39 cellular contexts compared by ENCODE assay signal in the genomic region with DNA sequence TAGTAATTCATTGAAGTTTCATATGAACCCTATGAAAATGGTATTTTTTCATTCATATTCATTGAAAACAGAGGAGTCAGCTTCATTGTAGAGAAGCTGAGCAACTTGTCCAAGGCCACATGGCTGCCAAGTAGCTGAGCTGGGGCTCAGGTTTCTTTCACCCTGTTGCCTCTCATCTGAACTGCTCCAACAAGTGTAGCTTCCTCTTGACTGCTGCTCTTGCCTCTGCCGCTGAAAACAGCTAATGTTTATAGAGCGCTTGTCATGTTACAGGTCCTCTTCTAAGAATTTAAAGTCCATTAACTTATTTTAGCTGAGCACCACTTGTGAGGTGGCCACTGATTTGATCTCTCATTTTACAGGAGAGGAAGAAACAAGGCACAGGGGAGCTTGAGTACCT.
DNase-seq lines count a peak whose midpoint lies in the region; ATAC-seq, FAIRE-seq and TF ChIP-seq lines count a peak whose summit lies in the region.
"Had no signal": no experiment of that assay in that cellular context is flagged by ENCODE, and none has a peak within 500 bp of the region (broad histone marks: within the 10 kb centered on the region; RNA-seq: fewer than 3 reads in every experiment).

No MANE protein-coding gene starts in this region.

- 20% methylated on average over 2 of the region's 2 CpGs for WGBS in K562 (ENCODE audit: insufficient coverage, low coverage, missing lambda C conversion rate)

- H3K27me3 ChIP-seq in K562 (ENCODE audit: control insufficient read depth in 2 of 2, insufficient read depth in 2 of 2, low read length in 2 of 2) = no peaks in the 10 kb centered on the region
- H3K27me3 ChIP-seq: esophagus muscularis mucosa, heart right ventricle, sigmoid colon, uterus had no signal

- CTCF ChIA-PET in K562 (lab: Yijun Ruan, JAX; ENCODE audit: low intra/inter-chr PET ratio) = interaction anchor here (1.7 kb wide), 1 partner anchor 136 kb away, joined by 3 read pairs; no protein-coding TSS in a partner anchor

- no peaks in the 10 kb centered on the region for H3K9me1 ChIP-seq in K562 (ENCODE audit: control insufficient read depth, insufficient read depth, low read length)

- FAIRE-seq in K562 (lab: Jason Lieb, UNC) (no peak), urothelium cell line (lab: Jason Lieb, UNC) (no peak)
- FAIRE-seq: A204.1, endometrium, GM18507, GM19239, HepG2 had no signal

- in situ Hi-C loops in K562 (cut with MboI) = loop anchor here (25.0 kb wide), 1 partner anchor 383 kb away; no protein-coding TSS in a partner anchor

- no peak for TF ChIP-seq CTCF in K562 (IDR thresholded peaks at IDR 0.05 in 2 of 3, conservative IDR thresholded peaks at IDR 0.05 in 1 of 3; ENCODE audit: insufficient read depth in 2 of 3, low read depth in 1 of 3, low read length in 3 of 3)
- TF ChIP-seq CTCF in nephron progenitor cell (IDR thresholded peaks at IDR 0.05) = no peak

- H2AFZ ChIP-seq in K562 (ENCODE audit: low read depth, low read length) = no peak overlapping the region

- no peaks in the 10 kb centered on the region for H3K79me2 ChIP-seq in K562 (ENCODE audit: control insufficient read depth, insufficient read depth, low read length)

- H3K27ac ChIP-seq in K562 (ENCODE audit: extremely low read depth, low read depth, low read length) = no peak overlapping the region
- H3K27ac ChIP-seq: esophagus muscularis mucosa, heart right ventricle, lower lobe of right lung, sigmoid colon, thoracic aorta, uterus had no signal

- peaks cover 0 to 10% of the 10 kb centered on the region in 2 experiments; a peak in 2 of 5 replicates for H3K4me1 ChIP-seq in K562 (replicated peaks in 1 of 2; ENCODE audit: control insufficient read depth in 2 of 2, insufficient read depth in 2 of 2, low read length in 2 of 2)
- H3K4me1 ChIP-seq: HAP-1, uterus had no signal

- no peak overlapping the region for H3K4me3 Mint-ChIP-seq in nephron progenitor cell
- H3K4me3 Mint-ChIP-seq: activated CD8-positive, alpha-beta T cell treated with anti-CD3 and anti-CD28 coated beads for 36 hours; activated T-helper 1 cell treated with anti-CD3 and anti-CD28 coated beads, Interleukin-12 subunit alpha, Interleukin-12 subunit beta, Interleukin-2, Interleukin-4 antibody, amounts not matched to agents 30 ng/mL and 10 ng/mL and 1 ng/mL, durations not matched to agents 14 hours and 24 hours and 36 hours; brain; naive thymus-derived CD8-positive, alpha-beta T cell; stimulated activated naive CD8-positive, alpha-beta T cell treated with anti-CD3 and anti-CD28 coated beads, Interleukin-15, amount 100 ng/mL, for 72 hours had no signal

- H3K27me3 Mint-ChIP-seq in nephron progenitor cell (ENCODE audit: low read depth, poor library complexity) = no peaks in the 10 kb centered on the region
- H3K27me3 Mint-ChIP-seq: activated CD8-positive, alpha-beta T cell treated with anti-CD3 and anti-CD28 coated beads for 36 hours; stimulated activated naive CD8-positive, alpha-beta T cell treated with anti-CD3 and anti-CD28 coated beads, Interleukin-15, amount 100 ng/mL, for 72 hours had no signal

- DNase-seq in NCI-H187 treated with DMSO at 0.1 percent for 48 hours (lab: John Stamatoyannopoulos, UW) = peak; percentile 30
- no peak for DNase-seq in NCI-H187 (lab: John Stamatoyannopoulos, UW)
- DNase-seq in NCI-H2029 treated with DMSO at 0.1 percent for 48 hours (lab: John Stamatoyannopoulos, UW) = peak; percentile 30
- no peak for DNase-seq in K562 (ENCODE audit: extremely low read depth in 1 of 4, low spot score in 3 of 4)
- no peak for DNase-seq in nephron progenitor cell
- DNase-seq in urothelium cell line (ENCODE audit: low spot score) = no peak
- no peak for DNase-seq in GOT3 (lab: John Stamatoyannopoulos, UW)
- DNase-seq in NCI-H1048 (lab: John Stamatoyannopoulos, UW) = no peak
- DNase-seq: activated CD4-positive, CD25-positive, alpha-beta regulatory T cell treated with anti-CD3 and anti-CD28 coated beads, Interleukin-2, amount 50 U/mL, for 72 hours; activated CD8-positive, alpha-beta memory T cell treated with anti-CD3 and anti-CD28 coated beads, Interleukin-2, amount 50 U/mL, for 48 hours; activated CD8-positive, alpha-beta T cell treated with anti-CD3 and anti-CD28 coated beads for 36 hours; activated naive CD4-positive, alpha-beta T cell treated with anti-CD3 and anti-CD28 coated beads, Interleukin-2, amount 50 U/mL, for 16 hours; amniotic stem cell; foreskin melanocyte; heart right ventricle; kidney glomerular epithelial cell; lower lobe of right lung; midbrain; naive thymus-derived CD8-positive, alpha-beta T cell; NCI-H1930; occipital lobe; PC-3; sigmoid colon; SK-N-SH; stimulated activated CD4-positive, alpha-beta T cell treated with anti-CD3 and anti-CD28 coated beads, Interleukin-12 subunit alpha, Interleukin-12 subunit beta, amount 100 ng/mL, for 4 hours; stimulated activated CD4-positive, alpha-beta T cell treated with anti-CD3 and anti-CD28 coated beads, Interleukin-2, amount 100 ng/mL, for 48 hours; stimulated activated naive CD8-positive, alpha-beta T cell treated with anti-CD3 and anti-CD28 coated beads, Interleukin-15, amount 100 ng/mL, for 72 hours; T-helper 2 cell; uterus had no signal

- TF ChIP-seq EP300 in K562 (IDR thresholded peaks at IDR 0.05; ENCODE audit: low read length) = no peak

- H3K4me1 Mint-ChIP-seq in nephron progenitor cell = peaks cover 49% of the 10 kb centered on the region

- peak overlapping the region; percentile 36 for H3K27ac Mint-ChIP-seq in nephron progenitor cell
- H3K27ac Mint-ChIP-seq: activated CD8-positive, alpha-beta T cell treated with anti-CD3 and anti-CD28 coated beads for 36 hours; activated T-helper 1 cell treated with anti-CD3 and anti-CD28 coated beads, Interleukin-12 subunit alpha, Interleukin-12 subunit beta, Interleukin-2, Interleukin-4 antibody, amounts not matched to agents 30 ng/mL and 10 ng/mL and 1 ng/mL, durations not matched to agents 14 hours and 24 hours and 36 hours; brain had no signal

- no peaks in the 10 kb centered on the region for H4K20me1 ChIP-seq in K562 (replicated peaks; ENCODE audit: control insufficient read depth, insufficient read depth, low read length)

- no TSS peak for BruUV-seq in K562 (replicated peaks; lab: Mats Ljungman, UMichigan)

- no peak for TF ChIP-seq POLR2A in K562 (conservative IDR thresholded peaks at IDR 0.05)

- H3K9me3 Mint-ChIP-seq in nephron progenitor cell = peaks cover 18% of the 10 kb centered on the region
- H3K9me3 Mint-ChIP-seq: activated CD8-positive, alpha-beta T cell treated with anti-CD3 and anti-CD28 coated beads for 36 hours; activated T-helper 1 cell treated with anti-CD3 and anti-CD28 coated beads, Interleukin-12 subunit alpha, Interleukin-12 subunit beta, Interleukin-2, Interleukin-4 antibody, amounts not matched to agents 30 ng/mL and 10 ng/mL and 1 ng/mL, durations not matched to agents 14 hours and 24 hours and 36 hours; naive thymus-derived CD8-positive, alpha-beta T cell; stimulated activated naive CD8-positive, alpha-beta T cell treated with anti-CD3 and anti-CD28 coated beads, Interleukin-15, amount 100 ng/mL, for 72 hours had no signal

- H3K36me3 Mint-ChIP-seq in nephron progenitor cell (ENCODE audit: low read depth) = peaks cover 11% of the 10 kb centered on the region
- H3K36me3 Mint-ChIP-seq: brain had no signal

- no peak overlapping the region for H3K4me2 ChIP-seq in K562 (ENCODE audit: insufficient read depth, low read length)
- H3K4me2 ChIP-seq: SK-N-SH had no signal

- H3K9ac ChIP-seq in K562 (ENCODE audit: insufficient read depth in 1 of 2, low read depth in 2 of 2, low read length in 2 of 2) = no peak overlapping the region
- H3K9ac ChIP-seq: SK-N-SH had no signal

- H3K9me3 ChIP-seq in K562 (replicated peaks; ENCODE audit: control insufficient read depth, insufficient read depth, low read depth, low read length) = no peaks in the 10 kb centered on the region
- H3K9me3 ChIP-seq: esophagus muscularis mucosa, HAP-1, heart right ventricle, lower lobe of right lung, sigmoid colon, SK-N-SH, thoracic aorta, uterus had no signal

- intact Hi-C loops in K562 (cut with micrococcal nuclease) = no loop called here

- TF ChIP-seq RAD21 in K562 (CRISPR knock-in tag; conservative IDR thresholded peaks at IDR 0.05 in 1 of 2, IDR thresholded peaks at IDR 0.05 in 1 of 2) = no peak

- H3K4me3 ChIP-seq in K562 = no peak overlapping the region
- H3K4me3 ChIP-seq: esophagus muscularis mucosa, HAP-1, heart right ventricle, lower lobe of right lung, sigmoid colon, thoracic aorta, uterus had no signal

- POLR2A ChIA-PET in K562 (lab: Yijun Ruan, JAX) = interaction anchor here (0.7 to 2.9 kb wide), 2 partner anchors 35 to 137 kb away, joined by 4 to 10 read pairs; no protein-coding TSS in a partner anchor

- no peaks in the 10 kb centered on the region for H3K36me3 ChIP-seq in K562 (ENCODE audit: control insufficient read depth, insufficient read depth, low read length)
- H3K36me3 ChIP-seq: esophagus muscularis mucosa, HAP-1, heart right ventricle, lower lobe of right lung, sigmoid colon, thoracic aorta, uterus had no signal

- ATAC-seq in K562 = no peak
- ATAC-seq: activated CD8-positive, alpha-beta T cell treated with anti-CD3 and anti-CD28 coated beads for 36 hours; heart right ventricle; HepG2; lower lobe of right lung; naive thymus-derived CD8-positive, alpha-beta T cell; PC-3; stimulated activated naive CD8-positive, alpha-beta T cell treated with anti-CD3 and anti-CD28 coated beads, Interleukin-15, amount 100 ng/mL, for 72 hours had no signal

TF ChIP-seq in K562, 482 proteins besides CTCF, POLR2A, EP300 and RAD21:
- TF ChIP-seq ZFP36 (IDR thresholded peaks at IDR 0.05; ENCODE audit: low read depth, low read length, partially characterized antibody) (peak; percentile 53), BHLHE40 (IDR thresholded peaks at IDR 0.05; ENCODE audit: low read length) (no peak)

Comparison
In these comparisons a context has a peak if more than half of its experiments do, and no peak if none do; other contexts are left out.
1. DNase-seq: peak in NCI-H187 treated with DMSO at 0.1 percent for 48 hours (single experiment) and NCI-H2029 treated with DMSO at 0.1 percent for 48 hours (single experiment); none in NCI-H187 (0 of 2), K562 (0 of 4), nephron progenitor cell (single experiment), urothelium cell line (single experiment), GOT3 (single experiment) and NCI-H1048 (single experiment).